ENCODE assay signal across 8 cellular contexts in the genomic region with DNA sequence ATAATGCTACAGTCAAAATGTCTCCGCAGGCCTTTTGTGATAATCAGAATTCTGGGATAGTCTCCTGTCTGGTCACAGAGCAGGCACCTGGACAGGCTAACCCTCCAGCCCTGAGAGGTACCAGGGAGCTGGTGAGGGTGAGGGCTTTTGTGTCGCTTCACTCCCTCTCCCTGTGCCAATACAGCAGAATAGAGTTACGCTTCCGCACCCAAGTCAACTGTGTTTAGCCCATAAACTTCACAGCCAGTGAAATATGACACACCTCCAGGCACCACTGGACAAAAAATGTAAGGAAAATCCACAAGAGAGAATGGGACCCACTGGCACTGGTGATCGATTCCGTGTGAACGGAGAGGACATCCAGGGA. TPM values are rescaled to one million over a fixed set of nuclear protein-coding genes. Genes with fewer than 3 reads are reported as not detected.
DNase-seq lines count a peak whose midpoint lies in the region; ATAC-seq and TF ChIP-seq lines count a peak whose summit lies in the region.

No MANE protein-coding gene starts in this region.

- peak overlapping the region; percentile 87 for H3K4me3 ChIP-seq in CD4-positive, CD25-positive, alpha-beta regulatory T cell (ENCODE audit: low read depth, low read length)
- H3K4me3 ChIP-seq in MG63 (peak overlapping the region; percentile 85), neural cell (ENCODE audit: low read length) (peak overlapping the region; percentile 79)
- peak overlapping the region; percentile 99 for H3K4me3 ChIP-seq in effector memory CD4-positive, alpha-beta T cell (ENCODE audit: insufficient read depth, low read depth, low read length, poor library complexity, severe bottlenecking)

- TF ChIP-seq EP300 in neural cell (conservative IDR thresholded peaks at IDR 0.05; ENCODE audit: poor library complexity, severe bottlenecking) = no peak

- no peaks in the 10 kb centered on the region for H3K27me3 ChIP-seq in CD4-positive, CD25-positive, alpha-beta regulatory T cell (ENCODE audit: control insufficient read depth, insufficient read depth, low read length)
- no peaks in the 10 kb centered on the region for H3K27me3 ChIP-seq in MG63
- no peaks in the 10 kb centered on the region for H3K27me3 ChIP-seq in effector memory CD4-positive, alpha-beta T cell (replicated peaks; ENCODE audit: control insufficient read depth, insufficient read depth, low read length, poor library complexity, severe bottlenecking)
- H3K27me3 ChIP-seq in neural cell (ENCODE audit: insufficient read depth, low read depth, low read length) = no peaks in the 10 kb centered on the region

- peak overlapping the region; percentile 52 for H3K4me2 ChIP-seq in neural cell (ENCODE audit: low read length)

- no peaks in the 10 kb centered on the region for H3K9me3 ChIP-seq in CD4-positive, CD25-positive, alpha-beta regulatory T cell (ENCODE audit: control insufficient read depth in 2 of 2, low read length in 2 of 2)
- H3K9me3 ChIP-seq in MG63 (no peaks in the 10 kb centered on the region), neural cell (ENCODE audit: low read length) (no peaks in the 10 kb centered on the region)
- H3K9me3 ChIP-seq in effector memory CD4-positive, alpha-beta T cell (ENCODE audit: control insufficient read depth, low read length) = no peaks in the 10 kb centered on the region

- H3K36me3 Mint-ChIP-seq in CD4-positive, CD25-positive, alpha-beta regulatory T cell = peaks cover 4% of the 10 kb centered on the region

- H3F3A ChIP-seq in neural cell (ENCODE audit: insufficient read depth, low read length, poor library complexity, severe bottlenecking) = no peaks in the 10 kb centered on the region

- no peaks in the 10 kb centered on the region for H4K20me1 ChIP-seq in neural cell (ENCODE audit: insufficient read depth)

- H3K79me2 ChIP-seq in neural cell (replicated peaks; ENCODE audit: insufficient read depth, low read length) = peaks cover 36% of the 10 kb centered on the region

- peak overlapping the region; percentile 96 to 99 (median 96) for H3K4me3 Mint-ChIP-seq in CD4-positive, CD25-positive, alpha-beta regulatory T cell

- peak overlapping the region; percentile 96 for H3K9ac ChIP-seq in neural cell (ENCODE audit: low read length)

- DNase-seq in CD4-positive, CD25-positive, alpha-beta regulatory T cell = no peak
- DNase-seq in MG63 (no peak), T1000 (lab: John Stamatoyannopoulos, UW) (no peak), cerebellar cortex (ENCODE audit: low spot score) (no peak), SKM-1 (lab: John Stamatoyannopoulos, UW; ENCODE audit: unreplicated experiment) (no peak), NOMO-1 (lab: John Stamatoyannopoulos, UW; ENCODE audit: unreplicated experiment in 2 of 2) (no peak)
- no peak for DNase-seq in effector memory CD4-positive, alpha-beta T cell

- TF ChIP-seq RAD21 in neural cell (conservative IDR thresholded peaks at IDR 0.05) = no peak

- peaks cover 5% of the 10 kb centered on the region for H3K36me3 ChIP-seq in CD4-positive, CD25-positive, alpha-beta regulatory T cell (ENCODE audit: control insufficient read depth, insufficient read depth, low read length)
- H3K36me3 ChIP-seq in MG63 = no peaks in the 10 kb centered on the region
- no peaks in the 10 kb centered on the region for H3K36me3 ChIP-seq in effector memory CD4-positive, alpha-beta T cell (ENCODE audit: control insufficient read depth, insufficient read depth, low read length)
- H3K36me3 ChIP-seq in neural cell (ENCODE audit: insufficient read depth, low read length) = no peaks in the 10 kb centered on the region

- H3K9me3 Mint-ChIP-seq in CD4-positive, CD25-positive, alpha-beta regulatory T cell = no peaks in the 10 kb centered on the region

- peak overlapping the region; percentile 70 to 97 (median 96) for H3K27ac Mint-ChIP-seq in CD4-positive, CD25-positive, alpha-beta regulatory T cell

- H3K9me2 ChIP-seq in neural cell (ENCODE audit: insufficient read depth, low read length) = no peaks in the 10 kb centered on the region

- ATAC-seq in CD4-positive, CD25-positive, alpha-beta regulatory T cell (ENCODE audit: low read depth in 2 of 2) = no peak

- no peak overlapping the region for H2AFZ ChIP-seq in neural cell (ENCODE audit: low read depth, low read length)

- peaks cover 42% of the 10 kb centered on the region for H3K4me1 ChIP-seq in CD4-positive, CD25-positive, alpha-beta regulatory T cell (ENCODE audit: control insufficient read depth, insufficient read depth, low read length, poor library complexity, severe bottlenecking)
- peaks cover 26% of the 10 kb centered on the region for H3K4me1 ChIP-seq in effector memory CD4-positive, alpha-beta T cell (ENCODE audit: control insufficient read depth, insufficient read depth, low read length, poor library complexity, severe bottlenecking)

- peak overlapping the region; percentile 91 for H3K27ac ChIP-seq in CD4-positive, CD25-positive, alpha-beta regulatory T cell (ENCODE audit: insufficient read depth, low read length, poor library complexity, severe bottlenecking)
- H3K27ac ChIP-seq in effector memory CD4-positive, alpha-beta T cell (ENCODE audit: insufficient read depth, low read length, poor library complexity, severe bottlenecking) = peak overlapping the region; percentile 92
- H3K27ac ChIP-seq in neural cell (ENCODE audit: low read length) = no peak overlapping the region

- no peaks in the 10 kb centered on the region for H3K27me3 Mint-ChIP-seq in CD4-positive, CD25-positive, alpha-beta regulatory T cell

- TF ChIP-seq CTCF in neural cell (IDR thresholded peaks at IDR 0.05; ENCODE audit: poor library complexity, severe bottlenecking) = no peak

- H3K4me1 Mint-ChIP-seq in CD4-positive, CD25-positive, alpha-beta regulatory T cell = peaks cover 7 to 71% (median 44%) of the 10 kb centered on the region in 4 donors

TF ChIP-seq in neural cell, 6 proteins besides CTCF, POLR2A, EP300 and RAD21:
- TF ChIP-seq POLR2AphosphoS5 (IDR thresholded peaks at IDR 0.05) = no peak
- no peak for TF ChIP-seq SMC3 (conservative IDR thresholded peaks at IDR 0.05; ENCODE audit: poor library complexity)
- no peak for TF ChIP-seq EZH2 (IDR thresholded peaks at IDR 0.05; ENCODE audit: borderline replicate concordance, insufficient read depth, low read length, poor library complexity, severe bottlenecking)
- no peak for TF ChIP-seq TAF1 (IDR thresholded peaks at IDR 0.05; ENCODE audit: low read depth)
- TF ChIP-seq, protein P1, sequence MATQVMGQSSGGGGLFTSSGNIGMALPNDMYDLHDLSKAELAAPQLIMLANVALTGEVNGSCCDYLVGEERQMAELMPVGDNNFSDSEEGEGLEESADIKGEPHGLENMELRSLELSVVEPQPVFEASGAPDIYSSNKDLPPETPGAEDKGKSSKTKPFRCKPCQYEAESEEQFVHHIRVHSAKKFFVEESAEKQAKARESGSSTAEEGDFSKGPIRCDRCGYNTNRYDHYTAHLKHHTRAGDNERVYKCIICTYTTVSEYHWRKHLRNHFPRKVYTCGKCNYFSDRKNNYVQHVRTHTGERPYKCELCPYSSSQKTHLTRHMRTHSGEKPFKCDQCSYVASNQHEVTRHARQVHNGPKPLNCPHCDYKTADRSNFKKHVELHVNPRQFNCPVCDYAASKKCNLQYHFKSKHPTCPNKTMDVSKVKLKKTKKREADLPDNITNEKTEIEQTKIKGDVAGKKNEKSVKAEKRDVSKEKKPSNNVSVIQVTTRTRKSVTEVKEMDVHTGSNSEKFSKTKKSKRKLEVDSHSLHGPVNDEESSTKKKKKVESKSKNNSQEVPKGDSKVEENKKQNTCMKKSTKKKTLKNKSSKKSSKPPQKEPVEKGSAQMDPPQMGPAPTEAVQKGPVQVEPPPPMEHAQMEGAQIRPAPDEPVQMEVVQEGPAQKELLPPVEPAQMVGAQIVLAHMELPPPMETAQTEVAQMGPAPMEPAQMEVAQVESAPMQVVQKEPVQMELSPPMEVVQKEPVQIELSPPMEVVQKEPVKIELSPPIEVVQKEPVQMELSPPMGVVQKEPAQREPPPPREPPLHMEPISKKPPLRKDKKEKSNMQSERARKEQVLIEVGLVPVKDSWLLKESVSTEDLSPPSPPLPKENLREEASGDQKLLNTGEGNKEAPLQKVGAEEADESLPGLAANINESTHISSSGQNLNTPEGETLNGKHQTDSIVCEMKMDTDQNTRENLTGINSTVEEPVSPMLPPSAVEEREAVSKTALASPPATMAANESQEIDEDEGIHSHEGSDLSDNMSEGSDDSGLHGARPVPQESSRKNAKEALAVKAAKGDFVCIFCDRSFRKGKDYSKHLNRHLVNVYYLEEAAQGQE (IDR thresholded peaks at IDR 0.05; ENCODE audit: borderline replicate concordance) = no peak
- TF ChIP-seq MXI1 (conservative IDR thresholded peaks at IDR 0.05; ENCODE audit: poor library complexity, severe bottlenecking) = no peak

RNA-seq across cellular contexts. Expression of gene GAK, which starts 1.3 kb away (rescaled TPM):
- 254 TPM for total RNA-seq in CD4-positive, CD25-positive, alpha-beta regulatory T cell
- 10 to 100 TPM; 37.5 to 50.7 (median 39.1) TPM for polyA plus RNA-seq in CD4-positive, CD25-positive, alpha-beta regulatory T cell
- total RNA-seq in MG63 (2014; rRNA removed; shearing (Covaris generic); ENCODE audit: low replicate concordance) = 57.1 and 67.9 TPM in 2 replicates
- polyA plus RNA-seq in neural cell = 58.8 and 66.0 TPM in 2 replicates
- polyA minus RNA-seq in neural cell = 67.0 and 67.9 TPM in 2 replicates

RNA-seq across cellular contexts. Expression of gene TMEM175, which starts 1.4 kb away (rescaled TPM):
- 46.0 TPM for total RNA-seq in CD4-positive, CD25-positive, alpha-beta regulatory T cell
- 10 to 100 TPM; 12.1 to 17.5 (median 14.1) TPM for polyA plus RNA-seq in CD4-positive, CD25-positive, alpha-beta regulatory T cell
- 14.1 and 15.0 TPM in 2 replicates for total RNA-seq in MG63 (2014; rRNA removed; shearing (Covaris generic); ENCODE audit: low replicate concordance)
- polyA plus RNA-seq in neural cell = 36.9 and 38.0 TPM in 2 replicates
- polyA minus RNA-seq in neural cell = 19.0 and 20.4 TPM in 2 replicates

RNA-seq across cellular contexts. Expression of gene DGKQ, which starts 42.6 kb away (rescaled TPM):
- total RNA-seq in CD4-positive, CD25-positive, alpha-beta regulatory T cell = 22.5 TPM
- 1 to 10 TPM; 2.4 to 5.4 (median 3.1) TPM for polyA plus RNA-seq in CD4-positive, CD25-positive, alpha-beta regulatory T cell
- 6.7 and 7.4 TPM in 2 replicates for total RNA-seq in MG63 (2014; rRNA removed; shearing (Covaris generic); ENCODE audit: low replicate concordance)
- polyA plus RNA-seq in neural cell = 32.4 and 46.0 TPM in 2 replicates
- polyA minus RNA-seq in neural cell = 18.9 and 20.5 TPM in 2 replicates

RNA-seq across cellular contexts. Expression of gene IDUA, which starts 56.0 kb away (rescaled TPM):
- total RNA-seq in CD4-positive, CD25-positive, alpha-beta regulatory T cell = 55.5 TPM
- polyA plus RNA-seq in CD4-positive, CD25-positive, alpha-beta regulatory T cell = 10 to 100 TPM in 1 of 4 donors, 1 to 10 TPM in 3; 7.5 to 13.1 (median 8.5) TPM
- total RNA-seq in MG63 (2014; rRNA removed; shearing (Covaris generic); ENCODE audit: low replicate concordance) = 3.4 and 13.5 TPM in 2 replicates
- 11.8 and 12.7 TPM in 2 replicates for polyA plus RNA-seq in neural cell
- 12.4 and 13.1 TPM in 2 replicates for polyA minus RNA-seq in neural cell
